36 cellular contexts compared by ENCODE assay signal in the genomic region with DNA sequence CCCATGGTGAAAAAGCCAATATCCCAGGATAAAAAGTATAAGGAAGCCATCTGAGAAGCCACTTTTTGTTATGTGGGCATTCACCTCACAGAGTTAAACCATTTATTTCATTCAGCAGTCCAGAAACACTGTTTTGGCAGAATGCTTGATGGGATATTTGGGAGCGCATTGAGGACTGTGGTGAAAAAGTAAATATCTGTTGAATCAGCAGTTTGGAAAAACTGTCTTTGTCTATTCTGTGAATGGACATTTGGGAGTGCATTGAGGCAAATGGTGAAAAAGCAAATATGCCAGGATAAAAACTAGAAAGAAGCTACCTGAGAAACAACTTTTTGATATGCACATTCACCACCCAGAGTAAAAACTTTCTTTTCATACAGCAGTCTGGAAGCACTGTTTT.
"Had no signal": no experiment of that assay in that cellular context is flagged by ENCODE, and none has a peak within 500 bp of the region (broad histone marks: within the 10 kb centered on the region; RNA-seq: fewer than 3 reads in every experiment).

No MANE protein-coding gene starts in this region.

- H3K27me3 ChIP-seq: MG63 had no signal

- DNase-seq: MG63, MM.1S, MV-4-11, NCI-H1048, NCI-H1092, NCI-H1092 treated with DMSO at 0.1 percent for 48 hours, NCI-H1105, NCI-H1105 treated with DMSO at 0.1 percent for 48 hours, NCI-H1417, NCI-H1417 treated with DMSO at 0.1 percent for 48 hours, NCI-H1436, NCI-H1436 treated with DMSO at 0.1 percent for 48 hours, NCI-H146, NCI-H1694, NCI-H1694 treated with DMSO at 0.1 percent for 48 hours, NCI-H187, NCI-H187 treated with DMSO at 0.1 percent for 48 hours, NCI-H1930, NCI-H2029, NCI-H2029 treated with DMSO at 0.1 percent for 48 hours, NCI-H2081, NCI-H2081 treated with DMSO at 0.1 percent for 48 hours, NCI-H2107, NCI-H2171, NCI-H2171 treated with DMSO at 0.1 percent for 48 hours, NCI-H2227 treated with DMSO at 0.1 percent for 48 hours, NCI-H226, NCI-H345, NCI-H446, NCI-H446 treated with DMSO at 0.1 percent for 48 hours, NCI-H510A, NCI-H510A treated with DMSO at 0.1 percent for 48 hours, NCI-H524, NCI-H524 treated with DMSO at 0.1 percent for 48 hours, NCI-H526, NCI-H526 treated with DMSO at 0.1 percent for 48 hours had no signal

- H3K4me3 ChIP-seq: MG63 had no signal

- H3K36me3 ChIP-seq: MG63 had no signal
